ENCODE assay signal across 8 cellular contexts in the genomic region with DNA sequence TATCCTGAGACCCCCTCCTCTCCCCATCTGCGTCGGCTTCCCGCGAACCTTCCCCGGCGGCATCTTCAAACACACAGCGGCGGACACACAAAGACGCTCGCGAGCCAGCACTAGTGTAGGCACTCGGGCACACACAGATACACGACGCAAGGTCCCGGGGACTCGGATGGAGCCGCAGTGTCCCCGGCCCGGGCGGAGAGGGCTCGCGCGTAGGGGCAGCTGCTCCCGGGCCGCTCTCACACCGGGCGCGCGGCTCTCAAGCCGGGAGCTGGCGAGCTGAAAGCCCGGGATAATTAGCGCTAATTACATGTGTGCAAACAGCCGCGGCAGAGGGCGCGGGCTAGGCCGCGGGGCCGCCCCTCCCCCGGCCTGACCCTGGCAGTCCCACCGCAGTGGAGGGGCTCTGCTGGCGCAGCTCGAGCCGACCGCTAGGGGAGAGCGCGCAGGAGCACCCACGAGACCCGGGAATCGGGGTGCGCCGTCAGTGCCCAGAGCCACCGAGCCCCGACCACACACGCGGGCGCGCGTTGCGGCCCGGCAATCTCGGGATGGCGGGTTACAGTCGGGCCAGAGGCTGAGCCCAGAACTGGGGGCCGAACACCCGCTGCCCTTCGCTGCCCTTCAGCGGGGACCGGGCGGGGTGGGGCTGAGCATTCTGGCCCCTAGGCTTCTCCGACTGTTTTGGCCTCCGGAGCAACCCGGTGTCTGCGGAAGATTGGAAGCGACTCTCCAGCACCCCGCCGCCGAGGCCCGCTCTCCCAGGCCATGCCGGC.
DNase-seq lines count a peak whose midpoint lies in the region; ATAC-seq and TF ChIP-seq lines count a peak whose summit lies in the region.

No MANE protein-coding gene starts in this region.

- peak overlapping the region; percentile 15 for H3K9ac ChIP-seq in iPS-18a (ENCODE audit: low read length)

- H3K4me3 ChIP-seq in astrocyte of the cerebellum (ENCODE audit: low read depth, low read length) (peak overlapping the region; percentile 18), iPS-18a (ENCODE audit: low read length) (peak overlapping the region; percentile 50)

- peaks cover 96% of the 10 kb centered on the region for H3K27me3 ChIP-seq in iPS-18a (ENCODE audit: control insufficient read depth, insufficient read depth, low read length)

- H3K4me3 Mint-ChIP-seq in stimulated activated effector memory CD8-positive, alpha-beta T cell treated with anti-CD3 and anti-CD28 coated beads, Interleukin-12 subunit alpha, Interleukin-12 subunit beta, amount 100 ng/mL, for 72 hours, result peak overlapping the region; percentile 26

- TF ChIP-seq CTCF in astrocyte of the cerebellum (IDR thresholded peaks at IDR 0.05; ENCODE audit: low read depth, low read length, missing control alignments), result peak; percentile 37

- peak; percentile 11 for ATAC-seq in stimulated activated effector memory CD8-positive, alpha-beta T cell treated with anti-CD3 and anti-CD28 coated beads, Interleukin-12 subunit alpha, Interleukin-12 subunit beta, amount 100 ng/mL, for 72 hours

- no peak overlapping the region for H3K27ac ChIP-seq in iPS-18a (ENCODE audit: low read length)

- DNase-seq in DMS79 treated with DMSO at 0.1 percent for 48 hours (lab: John Stamatoyannopoulos, UW) (peak; percentile 56), NCI-H1092 (lab: John Stamatoyannopoulos, UW) (peak; percentile 29), astrocyte of the cerebellum (ENCODE audit: low read depth) (no peak), NCI-H510A treated with DMSO at 0.1 percent for 48 hours (lab: John Stamatoyannopoulos, UW) (no peak)
- no peak for DNase-seq in stimulated activated effector memory CD8-positive, alpha-beta T cell treated with anti-CD3 and anti-CD28 coated beads, Interleukin-12 subunit alpha, Interleukin-12 subunit beta, amount 100 ng/mL, for 72 hours (ENCODE audit: low spot score in 2 of 2)
- DNase-seq in stimulated activated CD4-positive, alpha-beta T cell treated with anti-CD3 and anti-CD28 coated beads, Interleukin-4, amount 100 ng/mL, for 24 hours, result no peak
- no peak for DNase-seq in activated naive CD4-positive, alpha-beta T cell treated with anti-CD3 and anti-CD28 coated beads, Interleukin-2, amount 50 U/mL, for 16 hours

- H3K4me1 ChIP-seq in iPS-18a (ENCODE audit: control insufficient read depth, low read depth, low read length), result peaks cover 7% of the 10 kb centered on the region

- H3K4me1 Mint-ChIP-seq in stimulated activated effector memory CD8-positive, alpha-beta T cell treated with anti-CD3 and anti-CD28 coated beads, Interleukin-12 subunit alpha, Interleukin-12 subunit beta, amount 100 ng/mL, for 72 hours, result peaks cover 14% of the 10 kb centered on the region

- in situ Hi-C loops in astrocyte of the cerebellum (cut with HindIII; ENCODE audit: low sequenced_read_pairs), result no loop called here

- H3K27ac Mint-ChIP-seq in stimulated activated effector memory CD8-positive, alpha-beta T cell treated with anti-CD3 and anti-CD28 coated beads, Interleukin-12 subunit alpha, Interleukin-12 subunit beta, amount 100 ng/mL, for 72 hours, result no peak overlapping the region

- H3K9me3 ChIP-seq in iPS-18a (ENCODE audit: control insufficient read depth, low read depth, low read length), result no peaks in the 10 kb centered on the region

- no peaks in the 10 kb centered on the region for H3K36me3 ChIP-seq in iPS-18a (ENCODE audit: control insufficient read depth, low read depth, low read length)

- H3K9me3 Mint-ChIP-seq in stimulated activated effector memory CD8-positive, alpha-beta T cell treated with anti-CD3 and anti-CD28 coated beads, Interleukin-12 subunit alpha, Interleukin-12 subunit beta, amount 100 ng/mL, for 72 hours, result no peaks in the 10 kb centered on the region

- H3K36me3 Mint-ChIP-seq in stimulated activated effector memory CD8-positive, alpha-beta T cell treated with anti-CD3 and anti-CD28 coated beads, Interleukin-12 subunit alpha, Interleukin-12 subunit beta, amount 100 ng/mL, for 72 hours, result no peaks in the 10 kb centered on the region

Comparison
In these comparisons a context has a peak if more than half of its experiments do, and no peak if none do; other contexts are left out.
1. DNase-seq: peak in DMS79 treated with DMSO at 0.1 percent for 48 hours (single experiment) and NCI-H1092 (single experiment); none in astrocyte of the cerebellum (single experiment), stimulated activated effector memory CD8-positive, alpha-beta T cell treated with anti-CD3 and anti-CD28 coated beads, Interleukin-12 subunit alpha, Interleukin-12 subunit beta, amount 100 ng/mL, for 72 hours (0 of 2), stimulated activated CD4-positive, alpha-beta T cell treated with anti-CD3 and anti-CD28 coated beads, Interleukin-4, amount 100 ng/mL, for 24 hours (single experiment), NCI-H510A treated with DMSO at 0.1 percent for 48 hours (single experiment) and activated naive CD4-positive, alpha-beta T cell treated with anti-CD3 and anti-CD28 coated beads, Interleukin-2, amount 50 U/mL, for 16 hours (single experiment).